Comparison of ENCODE assay signal across 16 cellular contexts in genomic region chr2:162184796-162185195, GRCh38. TPM values are rescaled to one million over a fixed set of nuclear protein-coding genes. Genes with fewer than 3 reads are reported as not detected.
DNase-seq lines count a peak whose midpoint lies in the region; ATAC-seq and TF ChIP-seq lines count a peak whose summit lies in the region.
"Had no signal": no experiment of that assay in that cellular context is flagged by ENCODE, and none has a peak within 500 bp of the region (broad histone marks: within the 10 kb centered on the region; RNA-seq: fewer than 3 reads in every experiment).

No MANE protein-coding gene starts in this region.

- no peaks in the 10 kb centered on the region for H3K9me3 Mint-ChIP-seq in CD14-positive monocyte

- no peaks in the 10 kb centered on the region for H3K9me3 ChIP-seq in mucosa of descending colon
- H3K9me3 ChIP-seq: SJCRH30 had no signal

- peak; percentile 73 for DNase-seq in DMS153 (lab: John Stamatoyannopoulos, UW)
- peak; percentile 51 for DNase-seq in HT-29 (ENCODE audit: low spot score)
- DNase-seq in dermis microvascular lymphatic vessel endothelial cell (ENCODE audit: low read depth in 2 of 2), result peak; percentile 12 to 41
- DNase-seq in mucosa of descending colon, result no peak
- no peak for DNase-seq in T1000 (lab: John Stamatoyannopoulos, UW)
- no peak for DNase-seq in stimulated activated CD4-positive, alpha-beta T cell treated with anti-CD3 and anti-CD28 coated beads, Interleukin-2, amount 100 ng/mL, for 48 hours
- no peak for DNase-seq in CD14-positive monocyte (ENCODE audit: low spot score)
- DNase-seq: CD8-positive, alpha-beta memory T cell; NCI-H1436 treated with DMSO at 0.1 percent for 48 hours; NCI-H2081 treated with DMSO at 0.1 percent for 48 hours; NCI-H345; NCI-H82; RPMI8226; SJCRH30 had no signal

- H3K36me3 ChIP-seq in mucosa of descending colon (ENCODE audit: low read depth), result no peaks in the 10 kb centered on the region
- H3K36me3 ChIP-seq: SJCRH30 had no signal

- no peak for TF ChIP-seq CTCF in mucosa of descending colon (IDR thresholded peaks at IDR 0.05)
- no peak for TF ChIP-seq CTCF in CD14-positive monocyte (IDR thresholded peaks at IDR 0.05)

- H3K4me1 ChIP-seq in mucosa of descending colon (ENCODE audit: low read depth), result peaks cover 13% of the 10 kb centered on the region
- H3K4me1 ChIP-seq: SJCRH30 had no signal

- H3K4me3 ChIP-seq in mucosa of descending colon, result no peak overlapping the region
- H3K4me3 ChIP-seq: SJCRH30 had no signal

- H3K27ac Mint-ChIP-seq in CD14-positive monocyte, result no peak overlapping the region
- H3K27ac Mint-ChIP-seq: CD8-positive, alpha-beta memory T cell had no signal

- no peaks in the 10 kb centered on the region for H3K36me3 Mint-ChIP-seq in CD14-positive monocyte

- no peaks in the 10 kb centered on the region for H3K27me3 Mint-ChIP-seq in CD14-positive monocyte (ENCODE audit: low read depth in 3 of 3)

- no peak overlapping the region for H3K4me3 Mint-ChIP-seq in CD14-positive monocyte
- H3K4me3 Mint-ChIP-seq: CD8-positive, alpha-beta memory T cell had no signal

- peak; percentile 95 for ATAC-seq in mucosa of descending colon

- intact Hi-C loops in mucosa of descending colon (cut with DNase I, micrococcal nuclease), result no loop called here
- intact Hi-C loops in CD14-positive monocyte (cut with micrococcal nuclease), result no loop called here

- H3K4me1 Mint-ChIP-seq in CD14-positive monocyte, result peaks cover 3% of the 10 kb centered on the region
- H3K4me1 Mint-ChIP-seq: CD8-positive, alpha-beta memory T cell had no signal

RNA-seq across cellular contexts. Expression of gene GCG, which starts 32.7 kb away (rescaled TPM):
- not detected in 2 replicates for total RNA-seq in HT-29 (2014; rRNA removed; shearing (Covaris generic))
- total RNA-seq in dermis microvascular lymphatic vessel endothelial cell (not detected in 2 replicates), mucosa of descending colon (10 to 100 TPM in 2 of 3 donors, 1 to 10 TPM in 1; 4.1 to 47.4 (median 43.9) TPM)
- polyA plus RNA-seq in CD14-positive monocyte, result not detected
- total RNA-seq: CD8-positive, alpha-beta memory T cell; H4; SJCRH30 had no signal
- polyA plus RNA-seq: BJ; CD8-positive, alpha-beta memory T cell had no signal

RNA-seq across cellular contexts. Expression of gene FAP, which starts 58.4 kb away (rescaled TPM):
- total RNA-seq in HT-29 (2014; rRNA removed; shearing (Covaris generic)), result not detected in 2 replicates
- total RNA-seq in dermis microvascular lymphatic vessel endothelial cell (1.3 TPM in 2 replicates), mucosa of descending colon (1 to 10 TPM in 2 of 3 donors, under 1 TPM in 1; 0.20 to 4.0 (median 1.3) TPM)
- polyA plus RNA-seq in CD14-positive monocyte, result not detected
- total RNA-seq: CD8-positive, alpha-beta memory T cell had no signal
- polyA plus RNA-seq: CD8-positive, alpha-beta memory T cell had no signal

Comparison
In these comparisons a context has a peak if more than half of its experiments do, and no peak if none do; other contexts are left out.
1. DNase-seq: peak in DMS153 (single experiment), HT-29 (single experiment) and dermis microvascular lymphatic vessel endothelial cell (2 of 2); none in mucosa of descending colon (0 of 3), T1000 (single experiment), stimulated activated CD4-positive, alpha-beta T cell treated with anti-CD3 and anti-CD28 coated beads, Interleukin-2, amount 100 ng/mL, for 48 hours (0 of 2) and CD14-positive monocyte (single experiment).